ENCODE assay signal across 17 cellular contexts in genomic region chrX:105323951-105324350, GRCh38.
DNase-seq lines count a peak whose midpoint lies in the region; ATAC-seq and TF ChIP-seq lines count a peak whose summit lies in the region.
"Had no signal": no experiment of that assay in that cellular context is flagged by ENCODE, and none has a peak within 500 bp of the region (broad histone marks: within the 10 kb centered on the region; RNA-seq: fewer than 3 reads in every experiment).

No MANE protein-coding gene starts in this region.

- peak overlapping the region in 1 of 3 experiments; percentile 1 for H3K4me3 ChIP-seq in mammary epithelial cell (replicated peaks in 1 of 3; ENCODE audit: insufficient read depth in 1 of 3, low read depth in 2 of 3, low read length in 3 of 3)
- H3K4me3 ChIP-seq: BLaER1, GM12878, transverse colon had no signal

- CTCF ChIA-PET in mammary epithelial cell (lab: Charles Lee; ENCODE audit: low non-redundant PET), result no interaction called here

- no peaks in the 10 kb centered on the region for H3K36me3 ChIP-seq in mammary epithelial cell (ENCODE audit: insufficient read depth, low read length)
- H3K36me3 ChIP-seq: BLaER1, transverse colon had no signal

- H3K79me2 ChIP-seq in mammary epithelial cell (ENCODE audit: insufficient read depth, low read length), result no peaks in the 10 kb centered on the region

- in situ Hi-C loops in mammary epithelial cell (cut with MboI; ENCODE audit: low sequenced_read_pairs in 2 of 2), result no loop called here

- H4K20me1 ChIP-seq in mammary epithelial cell (ENCODE audit: insufficient read depth, low read length), result no peaks in the 10 kb centered on the region
- H4K20me1 ChIP-seq: BLaER1 had no signal

- H3K27me3 ChIP-seq in mammary epithelial cell (ENCODE audit: insufficient read depth, low read length), result no peaks in the 10 kb centered on the region
- H3K27me3 ChIP-seq: BLaER1, transverse colon had no signal

- H3K4me2 ChIP-seq in mammary epithelial cell (ENCODE audit: insufficient read depth, low read depth, low read length), result peak overlapping the region; percentile 51
- H3K4me2 ChIP-seq: BLaER1 had no signal

- ATAC-seq in HG03159 (IDR thresholded peaks at IDR 0.05; ENCODE audit: unreplicated experiment) (no peak), HG03108 (IDR thresholded peaks at IDR 0.05; ENCODE audit: unreplicated experiment) (no peak)
- ATAC-seq: GM12878 had no signal

- intact Hi-C loops in mammary epithelial cell (cut with micrococcal nuclease), result loop anchor here (1.0 kb wide), 1 partner anchor 377 kb away; no protein-coding TSS in a partner anchor

- H3K9me3 ChIP-seq in mammary epithelial cell (replicated peaks; ENCODE audit: insufficient read depth, low read length), result no peaks in the 10 kb centered on the region
- H3K9me3 ChIP-seq: BLaER1, transverse colon had no signal

- H3K27ac ChIP-seq in mammary epithelial cell (ENCODE audit: insufficient read depth, low read depth, low read length), result peak overlapping the region; percentile 35
- H3K27ac ChIP-seq: BLaER1, transverse colon had no signal

- TF ChIP-seq CTCF in mammary epithelial cell (conservative IDR thresholded peaks at IDR 0.05 in 1 of 2, IDR thresholded peaks at IDR 0.05 in 1 of 2; ENCODE audit: extremely low read depth in 1 of 2, insufficient read depth in 1 of 2, low read depth in 1 of 2, low read length in 2 of 2), result no peak

- DNase-seq in ELR (ENCODE audit: low read depth), result peak; percentile 31
- peak; percentile 30 for DNase-seq in NCI-H1105 treated with DMSO at 0.1 percent for 48 hours (lab: John Stamatoyannopoulos, UW)
- DNase-seq in mammary epithelial cell, result peak; percentile 80
- peak; percentile 29 for DNase-seq in kidney glomerular epithelial cell (lab: John Stamatoyannopoulos, UW)
- no peak for DNase-seq in SK-N-DZ (ENCODE audit: low spot score)
- DNase-seq in DMS 273 (lab: John Stamatoyannopoulos, UW; ENCODE audit: unreplicated experiment), result no peak
- DNase-seq: anterior cingulate cortex; EL; NCI-H1048; NCI-H69; SHP77; stimulated activated CD4-positive, alpha-beta T cell treated with anti-CD3 and anti-CD28 coated beads, Interleukin-1b, Interleukin-23, amount 100 ng/mL, for 48 hours; transverse colon had no signal

- peak overlapping the region; percentile 10 for H2AFZ ChIP-seq in mammary epithelial cell (ENCODE audit: low read depth, low read length)

- dilution Hi-C loops in mammary epithelial cell (cut with HindIII; ENCODE audit: low sequenced_read_pairs), result no loop called here

- H3K4me1 ChIP-seq in mammary epithelial cell (ENCODE audit: insufficient read depth, low read length), result peaks cover 5% of the 10 kb centered on the region
- H3K4me1 ChIP-seq: BLaER1, transverse colon had no signal

- WGBS in mammary epithelial cell (ENCODE audit: low coverage, missing lambda C conversion rate), result no CpG with 5 or more reads among the region's 1 CpG

- BruUV-seq in mammary epithelial cell (replicated peaks; lab: Mats Ljungman, UMichigan), result no TSS peak

- H3K9ac ChIP-seq in mammary epithelial cell (ENCODE audit: insufficient read depth, low read length), result peak overlapping the region; percentile 7
- H3K9ac ChIP-seq: BLaER1 had no signal

Comparison
In these comparisons a context has a peak if more than half of its experiments do, and no peak if none do; other contexts are left out.
1. DNase-seq: peak in ELR (single experiment), NCI-H1105 treated with DMSO at 0.1 percent for 48 hours (single experiment), mammary epithelial cell (single experiment) and kidney glomerular epithelial cell (single experiment); none in SK-N-DZ (single experiment) and DMS 273 (single experiment).